1 cellular context compared by ENCODE assay signal in genomic region chr7:39987641-39988347, GRCh38.
TF ChIP-seq lines count a peak whose summit lies in the region.

No MANE protein-coding gene starts in this region.

TF ChIP-seq in WTC11, 78 proteins besides CTCF, POLR2A, EP300 and RAD21 (continued from another document):
- TF ChIP-seq E2F4 (CRISPR knock-in tag; IDR thresholded peaks at IDR 0.05; ENCODE audit: borderline replicate concordance, low read depth) (no peak), ZNF263 (CRISPR knock-in tag; IDR thresholded peaks at IDR 0.05; ENCODE audit: low read depth) (no peak), RELA (CRISPR knock-in tag; IDR thresholded peaks at IDR 0.05; ENCODE audit: borderline replicate concordance) (no peak), CREB1 (CRISPR knock-in tag; IDR thresholded peaks at IDR 0.05) (no peak), ETV6 (CRISPR knock-in tag; IDR thresholded peaks at IDR 0.05) (no peak), ZNF396 (CRISPR knock-in tag; IDR thresholded peaks at IDR 0.05; ENCODE audit: borderline replicate concordance) (no peak), E2F5 (CRISPR knock-in tag; IDR thresholded peaks at IDR 0.05) (no peak), ZNF416 (CRISPR knock-in tag; IDR thresholded peaks at IDR 0.05) (no peak), HMGA2 (CRISPR knock-in tag; IDR thresholded peaks at IDR 0.05) (no peak)
